14 cellular contexts compared by ENCODE assay signal in genomic region chr4:48970471-48970921, GRCh38. TPM values are rescaled to one million over a fixed set of nuclear protein-coding genes. Genes with fewer than 3 reads are reported as not detected.
DNase-seq lines count a peak whose midpoint lies in the region; ATAC-seq and TF ChIP-seq lines count a peak whose summit lies in the region.
"Had no signal": no experiment of that assay in that cellular context is flagged by ENCODE, and none has a peak within 500 bp of the region (broad histone marks: within the 10 kb centered on the region; RNA-seq: fewer than 3 reads in every experiment).

No MANE protein-coding gene starts in this region.

- peaks cover 18% of the 10 kb centered on the region for H3K27me3 Mint-ChIP-seq in stimulated activated naive CD8-positive, alpha-beta T cell treated with anti-CD3 and anti-CD28 coated beads, Interleukin-15, amount 100 ng/mL, for 72 hours
- peaks cover 10 to 15% of the 10 kb centered on the region in 2 donors for H3K27me3 Mint-ChIP-seq in CD8-positive, alpha-beta memory T cell
- H3K27me3 Mint-ChIP-seq in stimulated activated memory B cell treated with anti-CD40 and anti-IgM and Interleukin-4, amounts not matched to agents 10 μg/mL and 1 μg/mL and 100 μg/mL, for 72 hours: peaks cover 19% of the 10 kb centered on the region

- no peak overlapping the region for H3K4me3 ChIP-seq in fibroblast of pulmonary artery (replicated peaks; ENCODE audit: low read depth, low read length)
- H3K4me3 ChIP-seq in CD8-positive, alpha-beta memory T cell (ENCODE audit: low read length): no peak overlapping the region
- H3K4me3 ChIP-seq: BLaER1 had no signal

- H3K27ac ChIP-seq in CD8-positive, alpha-beta memory T cell (ENCODE audit: low read depth, low read length): no peak overlapping the region
- H3K27ac ChIP-seq: BLaER1, neutrophil had no signal

- H3K36me3 ChIP-seq in CD8-positive, alpha-beta memory T cell (ENCODE audit: insufficient read depth, low read length): no peaks in the 10 kb centered on the region
- H3K36me3 ChIP-seq: BLaER1, neutrophil had no signal

- no peak overlapping the region for H3K4me3 Mint-ChIP-seq in stimulated activated naive CD8-positive, alpha-beta T cell treated with anti-CD3 and anti-CD28 coated beads, Interleukin-15, amount 100 ng/mL, for 72 hours
- H3K4me3 Mint-ChIP-seq in CD8-positive, alpha-beta memory T cell: no peak overlapping the region
- H3K4me3 Mint-ChIP-seq in stimulated activated memory B cell treated with anti-CD40 and anti-IgM and Interleukin-4, amounts not matched to agents 10 μg/mL and 1 μg/mL and 100 μg/mL, for 72 hours: no peak overlapping the region

- no peaks in the 10 kb centered on the region for H3K9me3 ChIP-seq in CD8-positive, alpha-beta memory T cell (ENCODE audit: low read length)
- H3K9me3 ChIP-seq: BLaER1, neutrophil had no signal

- no peaks in the 10 kb centered on the region for H3K4me1 ChIP-seq in CD8-positive, alpha-beta memory T cell (ENCODE audit: insufficient read depth, low read length)
- H3K4me1 ChIP-seq: BLaER1 had no signal

- no peak overlapping the region for H3K27ac Mint-ChIP-seq in stimulated activated naive CD8-positive, alpha-beta T cell treated with anti-CD3 and anti-CD28 coated beads, Interleukin-15, amount 100 ng/mL, for 72 hours
- no peak overlapping the region for H3K27ac Mint-ChIP-seq in CD8-positive, alpha-beta memory T cell
- no peak overlapping the region for H3K27ac Mint-ChIP-seq in stimulated activated memory B cell treated with anti-CD40 and anti-IgM and Interleukin-4, amounts not matched to agents 10 μg/mL and 1 μg/mL and 100 μg/mL, for 72 hours

- ATAC-seq in stimulated activated naive CD8-positive, alpha-beta T cell treated with anti-CD3 and anti-CD28 coated beads, Interleukin-15, Interleukin-2, amounts not matched to agents 100 U/mL and 50 U/mL, for 24 hours: peak; percentile 75
- ATAC-seq in stimulated activated naive CD8-positive, alpha-beta T cell treated with anti-CD3 and anti-CD28 coated beads, Interleukin-15, amount 100 ng/mL, for 72 hours: no peak
- ATAC-seq in HG03342 (IDR thresholded peaks at IDR 0.05; ENCODE audit: unreplicated experiment) (no peak), HG03521 (IDR thresholded peaks at IDR 0.05; ENCODE audit: unreplicated experiment) (no peak)
- no peak for ATAC-seq in stimulated activated memory B cell treated with anti-CD40 and anti-IgM and Interleukin-4, amounts not matched to agents 10 μg/mL and 1 μg/mL and 100 μg/mL, for 72 hours
- ATAC-seq: left colon had no signal

- no peak for TF ChIP-seq CTCF in fibroblast of pulmonary artery (IDR thresholded peaks at IDR 0.05; ENCODE audit: low read length, missing control alignments)

- no peaks in the 10 kb centered on the region for H3K27me3 ChIP-seq in CD8-positive, alpha-beta memory T cell (ENCODE audit: insufficient read depth, low read length, poor library complexity, severe bottlenecking)

- H3K36me3 Mint-ChIP-seq in CD8-positive, alpha-beta memory T cell: no peaks in the 10 kb centered on the region
- H3K36me3 Mint-ChIP-seq in stimulated activated memory B cell treated with anti-CD40 and anti-IgM and Interleukin-4, amounts not matched to agents 10 μg/mL and 1 μg/mL and 100 μg/mL, for 72 hours: no peaks in the 10 kb centered on the region

- POLR2A ChIA-PET in CD8-positive, alpha-beta memory T cell (lab: Charles Lee): no interaction called here

- CTCF ChIA-PET in CD8-positive, alpha-beta memory T cell (lab: Charles Lee): no interaction called here

- H3K4me1 Mint-ChIP-seq in stimulated activated naive CD8-positive, alpha-beta T cell treated with anti-CD3 and anti-CD28 coated beads, Interleukin-15, amount 100 ng/mL, for 72 hours: peaks cover 16% of the 10 kb centered on the region
- H3K4me1 Mint-ChIP-seq in CD8-positive, alpha-beta memory T cell: no peaks in the 10 kb centered on the region
- H3K4me1 Mint-ChIP-seq in stimulated activated memory B cell treated with anti-CD40 and anti-IgM and Interleukin-4, amounts not matched to agents 10 μg/mL and 1 μg/mL and 100 μg/mL, for 72 hours: no peaks in the 10 kb centered on the region

- DNase-seq in stimulated activated naive CD8-positive, alpha-beta T cell treated with anti-CD3 and anti-CD28 coated beads, Interleukin-15, Interleukin-2, amounts not matched to agents 100 U/mL and 50 U/mL, for 24 hours: peak; percentile 19
- no peak for DNase-seq in stimulated activated naive CD8-positive, alpha-beta T cell treated with anti-CD3 and anti-CD28 coated beads, Interleukin-15, amount 100 ng/mL, for 72 hours
- peak; percentile 36 for DNase-seq in RKO (ENCODE audit: low spot score)
- peak; percentile 33 for DNase-seq in fibroblast of pulmonary artery (ENCODE audit: low read depth)
- no peak for DNase-seq in CD8-positive, alpha-beta memory T cell
- DNase-seq: left colon, NCI-H1092, NCI-H748 treated with DMSO at 0.1 percent for 48 hours, SW 1271 had no signal

- no peaks in the 10 kb centered on the region for H3K9me3 Mint-ChIP-seq in stimulated activated naive CD8-positive, alpha-beta T cell treated with anti-CD3 and anti-CD28 coated beads, Interleukin-15, amount 100 ng/mL, for 72 hours
- no peaks in the 10 kb centered on the region for H3K9me3 Mint-ChIP-seq in CD8-positive, alpha-beta memory T cell
- no peaks in the 10 kb centered on the region for H3K9me3 Mint-ChIP-seq in stimulated activated memory B cell treated with anti-CD40 and anti-IgM and Interleukin-4, amounts not matched to agents 10 μg/mL and 1 μg/mL and 100 μg/mL, for 72 hours

RNA-seq across cellular contexts. Expression of gene CWH43, which starts 15.6 kb away (rescaled TPM):
- not detected for total RNA-seq in CD8-positive, alpha-beta memory T cell
- polyA plus RNA-seq in CD8-positive, alpha-beta memory T cell: not detected

Comparison
In these comparisons a context has a peak if more than half of its experiments do, and no peak if none do; other contexts are left out.
1. DNase-seq: peak in stimulated activated naive CD8-positive, alpha-beta T cell treated with anti-CD3 and anti-CD28 coated beads, Interleukin-15, Interleukin-2, amounts not matched to agents 100 U/mL and 50 U/mL, for 24 hours (single experiment), RKO (single experiment) and fibroblast of pulmonary artery (single experiment); none in stimulated activated naive CD8-positive, alpha-beta T cell treated with anti-CD3 and anti-CD28 coated beads, Interleukin-15, amount 100 ng/mL, for 72 hours (0 of 2) and CD8-positive, alpha-beta memory T cell (0 of 5).